Comparison of ENCODE assay signal across 8 cellular contexts in genomic region chr5:91101777-91102379, GRCh38.
A peak's percentile ranks its signal among the peaks of the same experiment; 100 is the strongest.
DNase-seq lines count a peak whose midpoint lies in the region; ATAC-seq, FAIRE-seq and TF ChIP-seq lines count a peak whose summit lies in the region.

No MANE protein-coding gene starts in this region.

- H3K4me3 ChIP-seq in AG04450 (ENCODE audit: low read depth, low read length) (no peak overlapping the region), bronchial epithelial cell (ENCODE audit: low read depth, low read length) (no peak overlapping the region)

- H3K27ac ChIP-seq in AG04450 (ENCODE audit: low read depth, low read length) = no peak overlapping the region

- no peaks in the 10 kb centered on the region for H3K36me3 ChIP-seq in bronchial epithelial cell (ENCODE audit: control insufficient read depth, insufficient read depth, low read length)

- H3K27me3 ChIP-seq in AG04450 (ENCODE audit: control insufficient read depth, insufficient read depth, low read length) (no peaks in the 10 kb centered on the region), bronchial epithelial cell (ENCODE audit: control insufficient read depth, insufficient read depth, low read length) (no peaks in the 10 kb centered on the region)

- ATAC-seq in HG02885 (IDR thresholded peaks at IDR 0.05; ENCODE audit: poor library complexity, unreplicated experiment) = peak; percentile 99

- POLR2A ChIA-PET in AG04450 (lab: Yijun Ruan, JAX) = no interaction called here

- FAIRE-seq in GM18507 (lab: Jason Lieb, UNC) (peak; percentile 93), bronchial epithelial cell (lab: Jason Lieb, UNC) (peak; percentile 28), islet of Langerhans (lab: Jason Lieb, UNC) (peak; percentile 51)

- H3K9me3 ChIP-seq in AG04450 (ENCODE audit: control insufficient read depth, insufficient read depth, low read length) = no peaks in the 10 kb centered on the region

- peak; percentile 73 for DNase-seq in AG04450 (ENCODE audit: low read depth, low spot score)
- DNase-seq in GM18507 (ENCODE audit: extremely low spot score, insufficient read length, low read depth) = peak; percentile 28
- peak; percentile 82 for DNase-seq in NCI-H1694 treated with DMSO at 0.1 percent for 48 hours (lab: John Stamatoyannopoulos, UW)
- DNase-seq in T-helper 9 cell = peak; percentile 22
- peak; percentile 71 for DNase-seq in bronchial epithelial cell (ENCODE audit: low read depth)
- DNase-seq in stimulated activated CD4-positive, alpha-beta T cell treated with anti-CD3 and anti-CD28 coated beads, Interleukin-15, amount 100 ng/mL, for 24 hours = peak; percentile 55

- peak; percentile 83 for TF ChIP-seq CTCF in AG04450 (IDR thresholded peaks at IDR 0.05; ENCODE audit: low read depth, low read length)
- peak; percentile 80 for TF ChIP-seq CTCF in bronchial epithelial cell (IDR thresholded peaks at IDR 0.05; ENCODE audit: insufficient read depth, low read length, severe bottlenecking)

- CTCF ChIA-PET in AG04450 (lab: Charles Lee) = interaction anchor here (0.5 to 4.3 kb wide), 18 partner anchors 10 to 317 kb away, joined by 3 to 100 read pairs (median 3); partner anchors contain the start of gene ARRDC3

Comparison
In these comparisons a context has a peak if more than half of its experiments do, and no peak if none do; other contexts are left out.
1. DNase-seq: peak in every context shown above with its lines; median percentile 82 in NCI-H1694 treated with DMSO at 0.1 percent for 48 hours; 73 in AG04450; 71 in bronchial epithelial cell; 55 in stimulated activated CD4-positive, alpha-beta T cell treated with anti-CD3 and anti-CD28 coated beads, Interleukin-15, amount 100 ng/mL, for 24 hours; 28 in GM18507; 22 in T-helper 9 cell.